ENCODE assay signal across 21 cellular contexts in genomic region chr1:118900643-118901440, GRCh38.
"Had no signal": no experiment of that assay in that cellular context is flagged by ENCODE, and none has a peak within 500 bp of the region (broad histone marks: within the 10 kb centered on the region; RNA-seq: fewer than 3 reads in every experiment).

No MANE protein-coding gene starts in this region.

- H3K27me3 ChIP-seq: colonic mucosa, heart left ventricle, right atrium auricular region, tibial nerve, upper lobe of right lung, vagina had no signal

- H3K4me1 ChIP-seq: colonic mucosa, right atrium auricular region, upper lobe of right lung, vagina had no signal

- H3K27ac ChIP-seq: colonic mucosa, heart left ventricle, right atrium auricular region, tibial nerve, upper lobe of right lung, vagina had no signal

- H3K4me3 ChIP-seq: colonic mucosa, heart left ventricle, lung, right atrium auricular region, tibial nerve, upper lobe of right lung, vagina had no signal

- H3K36me3 ChIP-seq: colonic mucosa, heart left ventricle, right atrium auricular region, upper lobe of right lung, vagina had no signal

- DNase-seq: colonic mucosa; dermis blood vessel endothelial cell; endodermal cell; erythroblast; foreskin melanocyte; heart left ventricle; hippocampal formation; left colon; left ventricle myocardium superior; mesenchymal stem cell; midbrain; naive thymus-derived CD4-positive, alpha-beta T cell; nephron progenitor cell; stimulated activated CD4-positive, alpha-beta T cell treated with anti-CD3 and anti-CD28 coated beads, Interleukin-15, amount 100 ng/mL, for 24 hours; stimulated activated CD4-positive, alpha-beta T cell treated with anti-CD3 and anti-CD28 coated beads, Interleukin-1b, Interleukin-23, amount 100 ng/mL, for 48 hours; stimulated activated CD4-positive, alpha-beta T cell treated with anti-CD3 and anti-CD28 coated beads, Interleukin-4, amount 100 ng/mL, for 24 hours; upper lobe of right lung had no signal

- H3K9me3 ChIP-seq: colonic mucosa, right atrium auricular region, tibial nerve, upper lobe of right lung, vagina had no signal
